ENCODE assay signal across 1 cellular context in the genomic region with DNA sequence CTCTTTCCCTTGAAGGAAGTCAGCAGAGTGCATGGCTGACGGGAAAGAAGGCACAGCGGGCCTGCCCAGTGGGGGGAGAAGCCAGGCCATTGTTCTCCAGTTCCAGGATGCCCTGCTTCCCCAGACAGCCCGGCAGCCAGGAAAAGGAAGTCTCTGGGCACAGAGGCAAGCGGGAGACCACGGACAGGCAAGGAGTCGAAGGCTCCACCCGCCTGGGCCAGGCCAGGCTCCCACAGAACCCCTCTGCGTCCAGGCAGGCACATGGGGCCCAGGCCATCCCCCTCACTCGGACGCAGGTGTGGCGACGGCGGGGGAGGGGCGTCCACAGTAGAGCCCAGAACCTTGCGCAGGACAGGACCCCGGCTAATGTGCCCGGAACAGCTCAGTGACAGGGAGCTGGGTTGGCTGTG.
TF ChIP-seq lines count a peak whose summit lies in the region.

No MANE protein-coding gene starts in this region.

TF ChIP-seq in WTC11, 78 proteins besides CTCF, POLR2A, EP300 and RAD21 (continued from another document):
- TF ChIP-seq, protein P1, sequence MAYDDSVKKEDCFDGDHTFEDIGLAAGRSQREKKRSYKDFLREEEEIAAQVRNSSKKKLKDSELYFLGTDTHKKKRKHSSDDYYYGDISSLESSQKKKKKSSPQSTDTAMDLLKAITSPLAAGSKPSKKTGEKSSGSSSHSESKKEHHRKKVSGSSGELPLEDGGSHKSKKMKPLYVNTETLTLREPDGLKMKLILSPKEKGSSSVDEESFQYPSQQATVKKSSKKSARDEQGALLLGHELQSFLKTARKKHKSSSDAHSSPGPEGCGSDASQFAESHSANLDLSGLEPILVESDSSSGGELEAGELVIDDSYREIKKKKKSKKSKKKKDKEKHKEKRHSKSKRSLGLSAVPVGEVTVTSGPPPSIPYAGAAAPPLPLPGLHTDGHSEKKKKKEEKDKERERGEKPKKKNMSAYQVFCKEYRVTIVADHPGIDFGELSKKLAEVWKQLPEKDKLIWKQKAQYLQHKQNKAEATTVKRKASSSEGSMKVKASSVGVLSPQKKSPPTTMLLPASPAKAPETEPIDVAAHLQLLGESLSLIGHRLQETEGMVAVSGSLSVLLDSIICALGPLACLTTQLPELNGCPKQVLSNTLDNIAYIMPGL (CRISPR knock-in tag; IDR thresholded peaks at IDR 0.05), result no peak
- TF ChIP-seq FOXK1 (CRISPR knock-in tag; IDR thresholded peaks at IDR 0.05) (0 out of 2 replicates have a peak, but pooled peaks have one; percentile 8), ZNF423 (CRISPR knock-in tag; IDR thresholded peaks at IDR 0.05) (peak; percentile 47)
TF ChIP-seq in WTC11: peak in this region for 5.
